ENCODE assay signal across 27 cellular contexts in genomic region chr17:50279639-50280038, GRCh38. TPM values are rescaled to one million over a fixed set of nuclear protein-coding genes. Genes with fewer than 3 reads are reported as not detected.
DNase-seq lines count a peak whose midpoint lies in the region; ATAC-seq and TF ChIP-seq lines count a peak whose summit lies in the region.
"Had no signal": no experiment of that assay in that cellular context is flagged by ENCODE, and none has a peak within 500 bp of the region (broad histone marks: within the 10 kb centered on the region; RNA-seq: fewer than 3 reads in every experiment).

No MANE protein-coding gene starts in this region.

- peaks cover 0 to 38% (median 0%) of the 10 kb centered on the region in 11 experiments; a peak in 2 of 22 replicates for H4K20me1 ChIP-seq in BLaER1 treated with 17β-estradiol and CSF1 and Interleukin-3, amounts not matched to agents 10 nM and 100 nM
- no peaks in the 10 kb centered on the region for H4K20me1 ChIP-seq in IMR-90 (ENCODE audit: insufficient read depth, low read length)
- no peaks in the 10 kb centered on the region for H4K20me1 ChIP-seq in osteoblast (ENCODE audit: insufficient read depth, low read length)

- H3K79me2 ChIP-seq in osteoblast (ENCODE audit: insufficient read depth, low read length): no peaks in the 10 kb centered on the region

- dilution Hi-C loops in IMR-90 (cut with HindIII; ENCODE audit: low sequenced_read_pairs, unreplicated experiment): no loop called here

- DNase-seq in IMR-90 (no peak), endodermal cell (no peak), osteoblast (ENCODE audit: insufficient read length, low spot score, missing footprints) (peak; percentile 84), iPS-NIHi7 (ENCODE audit: extremely low spot score) (no peak)
- DNase-seq in naive thymus-derived CD8-positive, alpha-beta T cell: no peak
- DNase-seq: activated effector memory CD4-positive, alpha-beta T cell treated with anti-CD3 and anti-CD28 coated beads, Interleukin-2, amount 50 U/mL, for 16 hours; activated naive CD8-positive, alpha-beta T cell treated with anti-CD3 and anti-CD28 coated beads for 36 hours; aorta; cortex of kidney; gastrocnemius medialis; immature natural killer cell; MM.1S; NCI-H2029; NCI-H526; occipital lobe; spleen had no signal

- no peak for TF ChIP-seq RAD21 in IMR-90 (IDR thresholded peaks at IDR 0.05; ENCODE audit: low read length)

- H4K91ac ChIP-seq in IMR-90 (ENCODE audit: insufficient read depth, low read depth, low read length): peak overlapping the region; percentile 75

- H3K56ac ChIP-seq in IMR-90 (ENCODE audit: extremely low read depth, insufficient read depth, low read length): no peak overlapping the region

- no peak overlapping the region for H3K27ac ChIP-seq in BLaER1 treated with 17β-estradiol and CSF1 and Interleukin-3, amounts not matched to agents 10 nM and 100 nM
- H3K27ac ChIP-seq in IMR-90 (ENCODE audit: insufficient read depth, low read length): no peak overlapping the region
- no peak overlapping the region for H3K27ac ChIP-seq in endodermal cell (ENCODE audit: low read depth, low read length)
- no peak overlapping the region for H3K27ac ChIP-seq in osteoblast (ENCODE audit: low read depth, low read length)
- H3K27ac ChIP-seq: gastrocnemius medialis had no signal

- H3K4me1 Mint-ChIP-seq in endodermal cell: peaks cover 51% of the 10 kb centered on the region
- H3K4me1 Mint-ChIP-seq in naive thymus-derived CD8-positive, alpha-beta T cell: peaks cover 0 to 3% (median 0%) of the 10 kb centered on the region in 4 donors
- H3K4me1 Mint-ChIP-seq: immature natural killer cell had no signal

- CTCF ChIA-PET in IMR-90 (lab: Yijun Ruan, JAX): no interaction called here

- H3K9me1 ChIP-seq in IMR-90 (ENCODE audit: insufficient read depth, low read length): peaks cover 28% of the 10 kb centered on the region

- peak overlapping the region; percentile 65 for H2BK120ac ChIP-seq in IMR-90 (ENCODE audit: low read depth, low read length)

- peaks cover 18 to 83% (median 39%) of the 10 kb centered on the region in 10 experiments for H3K4me1 ChIP-seq in BLaER1 treated with 17β-estradiol and CSF1 and Interleukin-3, amounts not matched to agents 10 nM and 100 nM
- H3K4me1 ChIP-seq in IMR-90 (ENCODE audit: control insufficient read depth, insufficient read depth, low read length) (peaks cover 17% of the 10 kb centered on the region), endodermal cell (ENCODE audit: control insufficient read depth, insufficient read depth, low read length) (peaks cover 5% of the 10 kb centered on the region), osteoblast (ENCODE audit: insufficient read depth, low read length) (peaks cover 14% of the 10 kb centered on the region)
- H3K4me1 ChIP-seq: gastrocnemius medialis had no signal

- peaks cover 0 to 9% (median 5%) of the 10 kb centered on the region in 11 experiments; a peak in 11 of 22 replicates for H3K27me3 ChIP-seq in BLaER1 treated with 17β-estradiol and CSF1 and Interleukin-3, amounts not matched to agents 10 nM and 100 nM
- H3K27me3 ChIP-seq in IMR-90 (ENCODE audit: control insufficient read depth, insufficient read depth, low read length) (no peaks in the 10 kb centered on the region), endodermal cell (ENCODE audit: control insufficient read depth, insufficient read depth, low read length, poor library complexity, severe bottlenecking) (no peaks in the 10 kb centered on the region), osteoblast (ENCODE audit: insufficient read depth, low read length) (no peaks in the 10 kb centered on the region)

- no peak overlapping the region for H3K23ac ChIP-seq in IMR-90 (ENCODE audit: low read depth, low read length)

- H3K27ac Mint-ChIP-seq in endodermal cell: peak overlapping the region; percentile 19
- H3K27ac Mint-ChIP-seq in naive thymus-derived CD8-positive, alpha-beta T cell: peak overlapping the region in 1 of 10 donors; percentile 38
- H3K27ac Mint-ChIP-seq: activated CD4-positive, alpha-beta T cell treated with anti-CD3 and anti-CD28 coated beads for 36 hours; activated naive CD8-positive, alpha-beta T cell treated with anti-CD3 and anti-CD28 coated beads for 36 hours; immature natural killer cell; memory B cell; T-helper 2 cell treated with Interferon-gamma antibody and Interleukin-4, amounts not matched to agents 5 μg/mL and 100 μg/mL, for 36 hours; type B pancreatic cell had no signal

- peaks cover 11% of the 10 kb centered on the region for H3K9me3 Mint-ChIP-seq in endodermal cell
- H3K9me3 Mint-ChIP-seq in naive thymus-derived CD8-positive, alpha-beta T cell: no peaks in the 10 kb centered on the region
- H3K9me3 Mint-ChIP-seq: activated naive CD8-positive, alpha-beta T cell treated with anti-CD3 and anti-CD28 coated beads for 36 hours; immature natural killer cell; memory B cell; type B pancreatic cell had no signal

- 97% methylated on average over 4 of the region's 7 CpGs; no CpG with 5 or more reads in 1 of the 2 experiments for WGBS in IMR-90 (ENCODE audit: extremely low coverage in 2 of 2, insufficient read length in 1 of 2), 2 experiments
- WGBS in endodermal cell (ENCODE audit: insufficient coverage in 1 of 2, insufficient read length in 1 of 2), 2 experiments: 89 to 96% methylated on average over 6 to 7 of the region's 7 CpGs

- TF ChIP-seq CTCF in IMR-90 (conservative IDR thresholded peaks at IDR 0.05; ENCODE audit: low read depth, low read length): no peak
- TF ChIP-seq CTCF in endodermal cell (conservative IDR thresholded peaks at IDR 0.05): no peak
- TF ChIP-seq CTCF in osteoblast (IDR thresholded peaks at IDR 0.05; ENCODE audit: extremely low read depth, low read depth, low read length): no peak

- 0 out of 2 replicates have a peak overlapping the region, but pooled peaks have one; percentile 20 for H2BK20ac ChIP-seq in IMR-90 (ENCODE audit: low read depth, low read length)

- peak overlapping the region; percentile 12 to 77 for H4K8ac ChIP-seq in IMR-90 (ENCODE audit: low read depth in 2 of 2, low read length in 2 of 2)

- in situ Hi-C loops in IMR-90 (cut with MboI; ENCODE audit: low sequenced_read_pairs): loop anchor here (10.0 kb wide), 1 partner anchor 105 kb away; no protein-coding TSS in a partner anchor

- peak overlapping the region; percentile 79; the same call in 2 of the 3 replicates for H2BK15ac ChIP-seq in IMR-90 (ENCODE audit: low read depth, low read length)

- TF ChIP-seq POLR2A in IMR-90 (IDR thresholded peaks at IDR 0.05; ENCODE audit: low read depth, low read length): no peak

- H2AK5ac ChIP-seq in IMR-90 (ENCODE audit: low read depth, low read length): peak overlapping the region; percentile 67

- H2AK9ac ChIP-seq in IMR-90 (replicated peaks; ENCODE audit: low read depth, low read length, poor library complexity): peak overlapping the region; percentile 58

- H3K79me1 ChIP-seq in IMR-90 (ENCODE audit: low read depth in 1 of 2, low read length in 2 of 2): peaks cover 11 to 20% of the 10 kb centered on the region in 2 experiments

- H3K27me3 Mint-ChIP-seq in endodermal cell (ENCODE audit: insufficient read depth): peaks cover 2% of the 10 kb centered on the region
- H3K27me3 Mint-ChIP-seq in naive thymus-derived CD8-positive, alpha-beta T cell: peaks cover 20 to 77% (median 57%) of the 10 kb centered on the region in 5 donors

- H3K4me3 ChIP-seq in BLaER1 treated with 17β-estradiol and CSF1 and Interleukin-3, amounts not matched to agents 10 nM and 100 nM: no peak overlapping the region
- no peak overlapping the region for H3K4me3 ChIP-seq in IMR-90 (ENCODE audit: insufficient read depth, low read depth, low read length)
- no peak overlapping the region for H3K4me3 ChIP-seq in endodermal cell (ENCODE audit: low read length)
- no peak overlapping the region for H3K4me3 ChIP-seq in osteoblast (ENCODE audit: insufficient read depth, low read length)
- H3K4me3 ChIP-seq: gastrocnemius medialis, K562 had no signal

- BruUV-seq in IMR-90 (replicated peaks; lab: Mats Ljungman, UMichigan): no TSS peak

- intact Hi-C loops in IMR-90 (cut with micrococcal nuclease): no loop called here

- H3K9ac ChIP-seq in BLaER1 treated with 17β-estradiol and CSF1 and Interleukin-3, amounts not matched to agents 10 nM and 100 nM: no peak overlapping the region
- H3K9ac ChIP-seq in IMR-90 (ENCODE audit: low read depth, low read length) (no peak overlapping the region), endodermal cell (ENCODE audit: extremely low read depth, low read length, poor library complexity, severe bottlenecking) (no peak overlapping the region)

- POLR2A ChIA-PET in IMR-90 (lab: Charles Lee; ENCODE audit: unreplicated experiment): no interaction called here
- POLR2A ChIA-PET in naive thymus-derived CD8-positive, alpha-beta T cell (lab: Charles Lee): no interaction called here

- H3K9me3 ChIP-seq in BLaER1 treated with 17β-estradiol and CSF1 and Interleukin-3, amounts not matched to agents 10 nM and 100 nM (replicated peaks in 1 of 11): peaks cover 0 to 23% (median 12%) of the 10 kb centered on the region in 11 experiments; a peak in 14 of 22 replicates
- H3K9me3 ChIP-seq in IMR-90 (ENCODE audit: control insufficient read depth, insufficient read depth, low read length) (no peaks in the 10 kb centered on the region), endodermal cell (ENCODE audit: control insufficient read depth, low read length) (no peaks in the 10 kb centered on the region), osteoblast (ENCODE audit: low read depth, low read length) (no peaks in the 10 kb centered on the region)
- H3K9me3 ChIP-seq: gastrocnemius medialis, spleen had no signal

- H2AFZ ChIP-seq in IMR-90 (replicated peaks; ENCODE audit: low read length, poor library complexity): no peak overlapping the region
- H2AFZ ChIP-seq in osteoblast (ENCODE audit: low read length): no peak overlapping the region

- H3K14ac ChIP-seq in IMR-90 (replicated peaks; ENCODE audit: low read depth, low read length): 0 out of 2 replicates have a peak overlapping the region, but pooled peaks have one; percentile 3

- H3K4me2 ChIP-seq in BLaER1 treated with 17β-estradiol and CSF1 and Interleukin-3, amounts not matched to agents 10 nM and 100 nM: peak overlapping the region; percentile 17 to 64 (median 55); a peak in 20 of 22 replicates
- H3K4me2 ChIP-seq in IMR-90 (ENCODE audit: low read depth, low read length) (no peak overlapping the region), osteoblast (ENCODE audit: insufficient read depth, low read length) (no peak overlapping the region)

- no peak overlapping the region for H4K5ac ChIP-seq in IMR-90 (ENCODE audit: low read depth, low read length)

- no peak overlapping the region for H2BK5ac ChIP-seq in IMR-90 (ENCODE audit: low read depth, low read length, poor library complexity, severe bottlenecking)

- no peak overlapping the region for H3K4me3 Mint-ChIP-seq in endodermal cell
- H3K4me3 Mint-ChIP-seq in naive thymus-derived CD8-positive, alpha-beta T cell: no peak overlapping the region
- H3K4me3 Mint-ChIP-seq: activated CD4-positive, alpha-beta T cell treated with anti-CD3 and anti-CD28 coated beads for 36 hours; activated naive CD8-positive, alpha-beta T cell treated with anti-CD3 and anti-CD28 coated beads for 36 hours; immature natural killer cell; memory B cell; T-helper 2 cell treated with Interferon-gamma antibody and Interleukin-4, amounts not matched to agents 5 μg/mL and 100 μg/mL, for 36 hours; type B pancreatic cell had no signal

- H3K18ac ChIP-seq in IMR-90 (ENCODE audit: low read depth, low read length): no peak overlapping the region

- H3K36me3 ChIP-seq in BLaER1 treated with 17β-estradiol and CSF1 and Interleukin-3, amounts not matched to agents 10 nM and 100 nM: peaks cover 0 to 52% (median 5%) of the 10 kb centered on the region in 11 experiments; a peak in 10 of 22 replicates
- peaks cover 29% of the 10 kb centered on the region for H3K36me3 ChIP-seq in IMR-90 (ENCODE audit: control insufficient read depth, insufficient read depth, low read length)
- H3K36me3 ChIP-seq in endodermal cell (ENCODE audit: control insufficient read depth, insufficient read depth, low read length): no peaks in the 10 kb centered on the region
- H3K36me3 ChIP-seq in osteoblast (ENCODE audit: insufficient read depth, low read length): peaks cover 8% of the 10 kb centered on the region
- H3K36me3 ChIP-seq: gastrocnemius medialis, spleen had no signal

- ATAC-seq in IMR-90 (ENCODE audit: low read depth): no peak; the same call in 1 of the 2 replicates
- no peak for ATAC-seq in naive thymus-derived CD8-positive, alpha-beta T cell
- ATAC-seq in HG02970 (IDR thresholded peaks at IDR 0.05; ENCODE audit: low FRiP score, unreplicated experiment): no peak
- no peak for ATAC-seq in HG03045 (IDR thresholded peaks at IDR 0.05; ENCODE audit: unreplicated experiment)
- ATAC-seq: activated CD4-positive, alpha-beta T cell treated with anti-CD3 and anti-CD28 coated beads for 36 hours; gastrocnemius medialis; K562 had no signal

- peak overlapping the region; percentile 51 for H3K4ac ChIP-seq in IMR-90 (ENCODE audit: low read depth, low read length)

- peaks cover 36% of the 10 kb centered on the region for H3K36me3 Mint-ChIP-seq in endodermal cell (ENCODE audit: low read depth)
- H3K36me3 Mint-ChIP-seq in naive thymus-derived CD8-positive, alpha-beta T cell: no peaks in the 10 kb centered on the region
- H3K36me3 Mint-ChIP-seq: activated naive CD8-positive, alpha-beta T cell treated with anti-CD3 and anti-CD28 coated beads for 36 hours; immature natural killer cell; memory B cell; type B pancreatic cell had no signal

RNA-seq across cellular contexts. Expression of gene TMEM92, which starts 5.4 kb away (rescaled TPM):
- total RNA-seq in IMR-90 (2012; rRNA removed) (0.18 and 0.28 TPM in 2 replicates), endodermal cell (10 to 100 TPM; 34.3 to 35.8 TPM), osteoblast (under 0.01 and 0.36 TPM in 2 replicates)
- 0.86 and 1.7 TPM in 2 replicates for polyA plus RNA-seq in IMR-90 (2012; rRNA removed)
- polyA plus RNA-seq in IMR-90 (2012; cell fraction: cytosol; rRNA removed): 0.90 and 1.4 TPM in 2 replicates
- polyA plus RNA-seq in IMR-90 (2012; cell fraction: nucleus; rRNA removed; ENCODE audit: low replicate concordance): 1.0 and 1.1 TPM in 2 replicates
- 9.6 TPM for polyA plus RNA-seq in endodermal cell (2013, experiment 1 of 2)
- 8.7 TPM for polyA plus RNA-seq in endodermal cell (2013, experiment 2 of 2)
- not detected for total RNA-seq in naive thymus-derived CD8-positive, alpha-beta T cell
- not detected for polyA plus RNA-seq in naive thymus-derived CD8-positive, alpha-beta T cell
- total RNA-seq: activated naive CD8-positive, alpha-beta T cell treated with anti-CD3 and anti-CD28 coated beads for 36 hours; cardiac septum; gastrocnemius medialis; myocyte; occipital lobe; RPMI7951 had no signal
- polyA plus RNA-seq: immature natural killer cell had no signal

Comparison
In these comparisons a context has a peak if more than half of its experiments do, and no peak if none do; other contexts are left out.
1. H3K4me2 ChIP-seq: peak in BLaER1 treated with 17β-estradiol and CSF1 and Interleukin-3, amounts not matched to agents 10 nM and 100 nM (11 of 11); none in IMR-90 (single experiment) and osteoblast (single experiment).
2. RNA of gene TMEM92, which starts 5.4 kb away (total RNA-seq): 34.3 to 35.8 TPM in endodermal cell; under 0.01 to 0.36 TPM in osteoblast, 0.18 to 0.28 TPM in IMR-90 and not detected in naive thymus-derived CD8-positive, alpha-beta T cell; every median in the first group is over 10 times any median in the second.